In the genomic region with DNA sequence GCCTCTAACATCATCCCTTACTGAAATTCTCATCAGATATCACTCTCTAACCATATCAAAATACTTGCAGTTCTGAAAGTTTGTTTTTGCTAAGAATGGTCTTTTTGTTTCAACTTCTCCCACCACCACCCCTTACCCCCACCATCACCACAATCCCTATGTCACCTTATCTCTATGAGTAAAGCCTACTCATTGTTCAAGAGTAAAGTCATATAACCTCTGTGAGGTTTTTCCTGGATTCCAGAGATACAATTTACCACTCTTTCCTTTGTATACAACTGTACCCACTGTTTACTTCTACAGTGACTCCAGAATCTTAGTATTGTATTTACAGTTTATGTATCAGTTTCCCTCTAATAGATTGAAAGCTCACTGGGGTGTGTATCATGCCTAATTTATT, we compare ENCODE assay signal across 2 cellular contexts.
TF ChIP-seq lines count a peak whose summit lies in the region.

No MANE protein-coding gene starts in this region.

TF ChIP-seq in H1, 55 proteins besides CTCF, POLR2A, EP300 and RAD21:
- TF ChIP-seq SP1 (IDR thresholded peaks at IDR 0.05; ENCODE audit: low read depth, low read length), result no peak
- TF ChIP-seq SIN3A (conservative IDR thresholded peaks at IDR 0.05 in 1 of 2, IDR thresholded peaks at IDR 0.05 in 1 of 2; ENCODE audit: low read depth in 1 of 2, low read length in 2 of 2), result no peak
- TF ChIP-seq HDAC2 (IDR thresholded peaks at IDR 0.05; ENCODE audit: borderline replicate concordance in 1 of 2, low read depth in 2 of 2, low read length in 2 of 2), result no peak
- TF ChIP-seq CBX8 (IDR thresholded peaks at IDR 0.05; ENCODE audit: borderline replicate concordance, low read depth, low read length), result no peak
- TF ChIP-seq MAX (IDR thresholded peaks at IDR 0.05), result no peak

TF ChIP-seq in SK-N-SH, 30 proteins besides CTCF, POLR2A, EP300 and RAD21:
- TF ChIP-seq FOXM1 (IDR thresholded peaks at IDR 0.05; ENCODE audit: low read depth) (no peak), GABPA (IDR thresholded peaks at IDR 0.05; ENCODE audit: low read depth) (no peak), IRF3 (IDR thresholded peaks at IDR 0.05; ENCODE audit: low read depth, low read length) (no peak), JUND (IDR thresholded peaks at IDR 0.05) (no peak), NRF1 (IDR thresholded peaks at IDR 0.05; ENCODE audit: low read depth, low read length) (no peak), USF2 (IDR thresholded peaks at IDR 0.05; ENCODE audit: borderline replicate concordance, low read depth, low read length) (no peak), GATA2 (CRISPR knock-in tag; IDR thresholded peaks at IDR 0.05) (no peak), RCOR1 (IDR thresholded peaks at IDR 0.05; ENCODE audit: low read length) (no peak), FOXJ3 (CRISPR knock-in tag; IDR thresholded peaks at IDR 0.05) (no peak), SMC3 (IDR thresholded peaks at IDR 0.05; ENCODE audit: low read depth, low read length) (no peak)
